ENCODE assay signal across 33 cellular contexts in the genomic region with DNA sequence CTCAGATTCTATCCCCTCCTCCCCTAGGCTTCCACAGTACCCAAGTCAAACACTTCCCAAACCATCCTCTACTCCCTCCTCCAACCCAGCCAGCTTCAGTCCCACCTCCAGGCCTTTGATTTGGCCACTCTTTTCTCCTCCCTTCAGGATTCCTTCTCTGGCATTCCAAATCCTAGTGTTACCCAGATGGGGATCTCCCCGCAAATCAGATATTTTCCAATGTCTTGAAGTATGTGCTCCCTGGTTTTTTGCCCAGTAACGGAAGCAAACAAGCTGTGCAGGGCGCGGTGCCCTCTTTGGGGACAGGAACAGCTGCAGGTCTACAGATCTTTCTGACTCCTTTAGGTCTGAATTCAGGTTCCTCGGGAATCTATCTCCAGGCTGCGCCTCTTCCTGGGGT. TPM values are rescaled to one million over a fixed set of nuclear protein-coding genes. Genes with fewer than 3 reads are reported as not detected.
"Had no signal": no experiment of that assay in that cellular context is flagged by ENCODE, and none has a peak within 500 bp of the region (broad histone marks: within the 10 kb centered on the region; RNA-seq: fewer than 3 reads in every experiment).

No MANE protein-coding gene starts in this region.

- H3K27ac ChIP-seq: adrenal gland, body of pancreas, esophagus muscularis mucosa, foreskin keratinocyte, gastroesophageal sphincter, WERI-Rb-1 had no signal

- H3K27ac Mint-ChIP-seq: activated B cell treated with CpG ODN at 0.5 μM for 24 hours; activated CD8-positive, alpha-beta T cell treated with anti-CD3 and anti-CD28 coated beads for 36 hours; activated naive CD8-positive, alpha-beta T cell treated with anti-CD3 and anti-CD28 coated beads for 36 hours; activated naive CD8-positive, alpha-beta T cell treated with anti-CD3 and anti-CD28 coated beads, Interleukin-2, amount 50 U/mL, for 24 hours; activated T-cell treated with anti-CD3 and anti-CD28 coated beads, Interleukin-2, amount 50 U/mL, for 24 hours; activated T-cell treated with anti-CD3 and anti-CD28 coated beads, Interleukin-2, amount 50 U/mL, for 72 hours; effector memory CD8-positive, alpha-beta T cell; T-cell; T-helper 1 cell treated with Interleukin-12 subunit alpha and Interleukin-12 subunit beta and Interleukin-4 antibody, amounts not matched to agents 30 μg/mL and 1 μg/mL, for 36 hours; T-helper 2 cell treated with Interferon-gamma antibody and Interleukin-4, amounts not matched to agents 5 μg/mL and 100 μg/mL, for 36 hours had no signal

- H3K36me3 ChIP-seq: adrenal gland, esophagus muscularis mucosa, gastroesophageal sphincter, WERI-Rb-1 had no signal

- H3K9me3 Mint-ChIP-seq: activated B cell treated with CpG ODN at 0.5 μM for 24 hours; activated CD8-positive, alpha-beta T cell treated with anti-CD3 and anti-CD28 coated beads for 36 hours; activated naive CD4-positive, alpha-beta T cell treated with anti-CD3 and anti-CD28 coated beads, Interleukin-2, amount 50 U/mL, for 24 hours; activated naive CD8-positive, alpha-beta T cell treated with anti-CD3 and anti-CD28 coated beads for 36 hours; activated naive CD8-positive, alpha-beta T cell treated with anti-CD3 and anti-CD28 coated beads, Interleukin-2, amount 50 U/mL, for 24 hours; activated T-cell treated with anti-CD3 and anti-CD28 coated beads, Interleukin-2, amount 50 U/mL, for 24 hours; activated T-cell treated with anti-CD3 and anti-CD28 coated beads, Interleukin-2, amount 50 U/mL, for 72 hours; effector memory CD8-positive, alpha-beta T cell; T-cell; T-helper 1 cell treated with Interleukin-12 subunit alpha and Interleukin-12 subunit beta and Interleukin-4 antibody, amounts not matched to agents 30 μg/mL and 1 μg/mL, for 36 hours; T-helper 2 cell treated with Interferon-gamma antibody and Interleukin-4, amounts not matched to agents 5 μg/mL and 100 μg/mL, for 36 hours had no signal

- H3K27me3 Mint-ChIP-seq: activated naive CD4-positive, alpha-beta T cell treated with anti-CD3 and anti-CD28 coated beads, Interleukin-2, amount 50 U/mL, for 24 hours had no signal

- H3K36me3 Mint-ChIP-seq: activated naive CD4-positive, alpha-beta T cell treated with anti-CD3 and anti-CD28 coated beads, Interleukin-2, amount 50 U/mL, for 24 hours; activated naive CD8-positive, alpha-beta T cell treated with anti-CD3 and anti-CD28 coated beads for 36 hours; T-cell had no signal

- H3K4me3 ChIP-seq: adrenal gland, body of pancreas, esophagus muscularis mucosa, gastroesophageal sphincter had no signal

- H3K4me3 Mint-ChIP-seq: activated B cell treated with CpG ODN at 0.5 μM for 24 hours; activated CD8-positive, alpha-beta T cell treated with anti-CD3 and anti-CD28 coated beads for 36 hours; activated naive CD4-positive, alpha-beta T cell treated with anti-CD3 and anti-CD28 coated beads, Interleukin-2, amount 50 U/mL, for 24 hours; activated naive CD8-positive, alpha-beta T cell treated with anti-CD3 and anti-CD28 coated beads for 36 hours; activated naive CD8-positive, alpha-beta T cell treated with anti-CD3 and anti-CD28 coated beads, Interleukin-2, amount 50 U/mL, for 24 hours; activated T-cell treated with anti-CD3 and anti-CD28 coated beads, Interleukin-2, amount 50 U/mL, for 24 hours; activated T-cell treated with anti-CD3 and anti-CD28 coated beads, Interleukin-2, amount 50 U/mL, for 72 hours; effector memory CD8-positive, alpha-beta T cell; T-cell; T-helper 1 cell treated with Interleukin-12 subunit alpha and Interleukin-12 subunit beta and Interleukin-4 antibody, amounts not matched to agents 30 μg/mL and 1 μg/mL, for 36 hours; T-helper 2 cell treated with Interferon-gamma antibody and Interleukin-4, amounts not matched to agents 5 μg/mL and 100 μg/mL, for 36 hours had no signal

- H3K4me1 ChIP-seq: adrenal gland, foreskin keratinocyte had no signal

- H3K27me3 ChIP-seq: body of pancreas had no signal

- DNase-seq: activated B cell treated with CpG ODN at 0.5 μM for 24 hours; activated CD4-positive, alpha-beta T cell treated with anti-CD3 and anti-CD28 coated beads for 48 hours; activated CD4-positive, alpha-beta T cell treated with anti-CD3 and anti-CD28 coated beads, Interleukin-2, amount 50 U/mL, for 1 hour; activated CD4-positive, alpha-beta T cell treated with anti-CD3 and anti-CD28 coated beads, Interleukin-2, amount 50 U/mL, for 48 hours; activated CD8-positive, alpha-beta memory T cell treated with anti-CD3 and anti-CD28 coated beads, Interleukin-2, amount 50 U/mL, for 48 hours; activated CD8-positive, alpha-beta T cell treated with anti-CD3 and anti-CD28 coated beads for 36 hours; activated gamma-delta T cell; activated naive CD4-positive, alpha-beta T cell; activated naive CD8-positive, alpha-beta T cell treated with anti-CD3 and anti-CD28 coated beads for 36 hours; activated naive CD8-positive, alpha-beta T cell treated with anti-CD3 and anti-CD28 coated beads, Interleukin-2, amount 50 U/mL, for 24 hours; activated T-cell treated with anti-CD3 and anti-CD28 coated beads for 4 hours; activated T-cell treated with anti-CD3 and anti-CD28 coated beads, Interleukin-2, amount 50 U/mL, for 24 hours; activated T-cell treated with anti-CD3 and anti-CD28 coated beads, Interleukin-2, amount 50 U/mL, for 72 hours; amygdala; aorta; body of pancreas; central memory CD4-positive, alpha-beta T cell; cortex of kidney; dermis blood vessel endothelial cell; effector CD4-positive, alpha-beta T cell; effector memory CD8-positive, alpha-beta T cell; erythroblast; foreskin keratinocyte; SW 1271; T-cell; T1000; WERI-Rb-1 had no signal

- H3K9me3 ChIP-seq: adrenal gland, body of pancreas, esophagus muscularis mucosa, gastroesophageal sphincter had no signal

RNA-seq across cellular contexts. Expression of a gene that starts 2.2 kb away (rescaled TPM):
- total RNA-seq: activated B cell treated with CpG ODN at 0.5 μM for 24 hours, dermis blood vessel endothelial cell had no signal
